ENCODE assay signal across 20 cellular contexts in genomic region chr11:45844822-45845573, GRCh38. TPM values are rescaled to one million over a fixed set of nuclear protein-coding genes. Genes with fewer than 3 reads are reported as not detected.
A peak's percentile ranks its signal among the peaks of the same experiment; 100 is the strongest.
DNase-seq lines count a peak whose midpoint lies in the region; ATAC-seq, FAIRE-seq and TF ChIP-seq lines count a peak whose summit lies in the region.
"Had no signal": no experiment of that assay in that cellular context is flagged by ENCODE, and none has a peak within 500 bp of the region (broad histone marks: within the 10 kb centered on the region; RNA-seq: fewer than 3 reads in every experiment).

No MANE protein-coding gene starts in this region.

- H3K27me3 ChIP-seq in liver (ENCODE audit: control insufficient read depth in 4 of 4, insufficient read depth in 4 of 4, low read length in 3 of 4) (no peaks in the 10 kb centered on the region), HepG2 (ENCODE audit: control insufficient read depth in 1 of 2, insufficient read depth in 2 of 2, low read length in 2 of 2) (no peaks in the 10 kb centered on the region; a peak in 1 of 5 replicates)

- no peak overlapping the region for H3K4me3 Mint-ChIP-seq in effector memory CD8-positive, alpha-beta T cell
- no peak overlapping the region for H3K4me3 Mint-ChIP-seq in type B pancreatic cell

- intact Hi-C loops in HepG2 (cut with micrococcal nuclease; ENCODE audit: unreplicated experiment): loop anchor here (5.0 to 10.0 kb wide), 3 partner anchors 77 to 282 kb away; partner anchors contain the start of gene LARGE2

- H3K9me3 ChIP-seq in liver (ENCODE audit: control insufficient read depth in 4 of 4, low read length in 3 of 4) (no peaks in the 10 kb centered on the region), HepG2 (ENCODE audit: low read length) (no peaks in the 10 kb centered on the region)
- H3K9me3 ChIP-seq: HAP-1, mucosa of descending colon, prostate gland had no signal

- BruUV-seq in HepG2 (replicated peaks; lab: Mats Ljungman, UMichigan): no TSS peak

- no peaks in the 10 kb centered on the region for H3K36me3 ChIP-seq in liver (ENCODE audit: control insufficient read depth in 4 of 4, insufficient read depth in 3 of 4, low read depth in 1 of 4, low read length in 3 of 4)
- H3K36me3 ChIP-seq in HepG2 (replicated peaks in 1 of 2; ENCODE audit: control insufficient read depth in 1 of 2, insufficient read depth in 2 of 2, low read length in 2 of 2): no peaks in the 10 kb centered on the region
- H3K36me3 ChIP-seq: HAP-1, prostate gland had no signal

- TF ChIP-seq EP300 in HepG2 (IDR thresholded peaks at IDR 0.05; ENCODE audit: low read depth in 2 of 2, low read length in 2 of 2): no peak
- TF ChIP-seq EP300 in HepG2 (CRISPR knock-in tag; IDR thresholded peaks at IDR 0.05; ENCODE audit: borderline replicate concordance): no peak

- TF ChIP-seq CTCF in liver (IDR thresholded peaks at IDR 0.05; ENCODE audit: low read depth, low read length, missing input control) (no peak), HepG2 (CRISPR knock-in tag; IDR thresholded peaks at IDR 0.05) (no peak), type B pancreatic cell (conservative IDR thresholded peaks at IDR 0.05) (no peak)

- no peak for TF ChIP-seq POLR2A in HepG2 (IDR thresholded peaks at IDR 0.05; ENCODE audit: insufficient read depth in 1 of 2, low read depth in 2 of 2, low read length in 2 of 2)

- H3K27ac Mint-ChIP-seq in effector memory CD8-positive, alpha-beta T cell: peak overlapping the region; percentile 91 to 97
- H3K27ac Mint-ChIP-seq in type B pancreatic cell: peak overlapping the region; percentile 23
- H3K27ac Mint-ChIP-seq: activated CD4-positive, alpha-beta T cell treated with anti-CD3 and anti-CD28 coated beads, Interleukin-2, amount 10 ng/mL, durations not matched to agents 24 days and 14 days; activated T-helper 1 cell treated with anti-CD3 and anti-CD28 coated beads, Interleukin-12 subunit alpha, Interleukin-12 subunit beta, Interleukin-2, Interleukin-4 antibody, amounts not matched to agents 30 ng/mL and 10 ng/mL and 1 ng/mL, durations not matched to agents 14 hours and 24 hours and 36 hours had no signal

- H3K4me3 ChIP-seq in liver (ENCODE audit: low read depth in 1 of 3, low read length in 3 of 3): no peak overlapping the region
- no peak overlapping the region for H3K4me3 ChIP-seq in HepG2 (replicated peaks in 1 of 3; ENCODE audit: insufficient read depth in 1 of 3, low read depth in 2 of 3, low read length in 3 of 3)
- H3K4me3 ChIP-seq: HAP-1, mucosa of descending colon, PC-9, prostate gland had no signal

- H3K9ac ChIP-seq in liver (ENCODE audit: low read depth in 1 of 2, low read length in 2 of 2) (no peak overlapping the region), HepG2 (ENCODE audit: insufficient read depth, low read depth, low read length) (no peak overlapping the region)

- TF ChIP-seq RAD21 in liver (IDR thresholded peaks at IDR 0.05): no peak
- no peak for TF ChIP-seq RAD21 in HepG2 (CRISPR knock-in tag; IDR thresholded peaks at IDR 0.05)

- POLR2A ChIA-PET in HepG2 (lab: Yijun Ruan, JAX): interaction anchor here (3.1 kb wide), 1 partner anchor 73 kb away, joined by 19 read pairs; the partner anchor contains the start of gene PEX16

- H3K79me2 ChIP-seq in HepG2 (ENCODE audit: insufficient read depth, low read length): peaks cover 18% of the 10 kb centered on the region

- peaks cover 34% of the 10 kb centered on the region for H3K36me3 Mint-ChIP-seq in effector memory CD8-positive, alpha-beta T cell (ENCODE audit: insufficient read depth)
- H3K36me3 Mint-ChIP-seq in type B pancreatic cell: no peaks in the 10 kb centered on the region

- no peaks in the 10 kb centered on the region for H3K9me3 Mint-ChIP-seq in effector memory CD8-positive, alpha-beta T cell
- H3K9me3 Mint-ChIP-seq in type B pancreatic cell: no peaks in the 10 kb centered on the region
- H3K9me3 Mint-ChIP-seq: activated CD4-positive, alpha-beta T cell treated with anti-CD3 and anti-CD28 coated beads, Interleukin-2, amount 10 ng/mL, durations not matched to agents 24 days and 14 days; activated T-helper 1 cell treated with anti-CD3 and anti-CD28 coated beads, Interleukin-12 subunit alpha, Interleukin-12 subunit beta, Interleukin-2, Interleukin-4 antibody, amounts not matched to agents 30 ng/mL and 10 ng/mL and 1 ng/mL, durations not matched to agents 14 hours and 24 hours and 36 hours had no signal

- DNase-seq in HepG2 (ENCODE audit: low spot score): no peak
- DNase-seq in OCI-M1 (lab: John Stamatoyannopoulos, UW): peak; percentile 18
- no peak for DNase-seq in effector memory CD8-positive, alpha-beta T cell
- DNase-seq in type B pancreatic cell (ENCODE audit: extremely low spot score, unreplicated experiment): no peak
- DNase-seq in NCI-H1436 treated with DMSO at 0.1 percent for 48 hours (lab: John Stamatoyannopoulos, UW): no peak
- no peak for DNase-seq in stimulated activated CD4-positive, alpha-beta T cell treated with anti-CD3 and anti-CD28 coated beads, Interleukin-15, amount 100 ng/mL, for 24 hours
- DNase-seq: activated CD4-positive, alpha-beta T cell treated with anti-CD3 and anti-CD28 coated beads, Interleukin-2, amount 10 ng/mL, durations not matched to agents 24 days and 14 days; activated naive CD4-positive, alpha-beta T cell treated with anti-CD3 and anti-CD28 coated beads, Interleukin-2, amount 50 U/mL, for 16 hours; islet precursor cell; mucosa of descending colon; NCI-H1417; PC-9; SHP77; stimulated activated CD8-positive, alpha-beta memory T cell treated with anti-CD3 and anti-CD28 coated beads, Interleukin-4, amount 100 ng/mL, for 48 hours had no signal

- H3K4me1 ChIP-seq in liver (ENCODE audit: control insufficient read depth in 4 of 4, insufficient read depth in 4 of 4, low read length in 3 of 4) (peaks cover 9 to 56% (median 41%) of the 10 kb centered on the region in 4 donors), HepG2 (ENCODE audit: insufficient read depth, low read length) (peaks cover 57% of the 10 kb centered on the region)

- peaks cover 4 to 7% of the 10 kb centered on the region in 2 donors for H3K27me3 Mint-ChIP-seq in effector memory CD8-positive, alpha-beta T cell
- H3K27me3 Mint-ChIP-seq in type B pancreatic cell: peaks cover 26% of the 10 kb centered on the region

- CTCF ChIA-PET in HepG2 (lab: Yijun Ruan, JAX; ENCODE audit: low intra/inter-chr PET ratio, low total read pairs): no interaction called here

- in situ Hi-C loops in HepG2 (cut with HindIII; ENCODE audit: extremely low pct_ligation_motif_present, low pct_unique_long_range_greater_than_20kb): no loop called here

- H2AFZ ChIP-seq in HepG2 (ENCODE audit: low read length): no peak overlapping the region
- H2AFZ ChIP-seq: PC-9 had no signal

- no peak for FAIRE-seq in HepG2 (lab: Jason Lieb, UNC)

- no peak overlapping the region for H3K4me2 ChIP-seq in HepG2 (ENCODE audit: low read depth, low read length)
- H3K4me2 ChIP-seq: PC-9 had no signal

- H3K27ac ChIP-seq in liver (ENCODE audit: low read depth in 1 of 2, low read length in 2 of 2) (peak overlapping the region; percentile 48 to 82), HepG2 (ENCODE audit: extremely low read length, insufficient read depth, low read length) (no peak overlapping the region)
- H3K27ac ChIP-seq: HL-60, PC-9 had no signal

- no peak for ATAC-seq in HepG2
- ATAC-seq in effector memory CD8-positive, alpha-beta T cell (replicated peaks): no peak
- no peak for ATAC-seq in GM19455 (IDR thresholded peaks at IDR 0.05; ENCODE audit: unreplicated experiment)
- ATAC-seq: mucosa of descending colon had no signal

- WGBS in liver: 39% methylated on average over 3 of the region's 3 CpGs
- 28% methylated on average over 3 of the region's 3 CpGs for WGBS in HepG2 (ENCODE audit: low lambda C conversion rate)

- peaks cover 28 to 32% of the 10 kb centered on the region in 2 donors for H3K4me1 Mint-ChIP-seq in effector memory CD8-positive, alpha-beta T cell (ENCODE audit: low read depth in 2 of 2)
- peaks cover 18% of the 10 kb centered on the region for H3K4me1 Mint-ChIP-seq in type B pancreatic cell (ENCODE audit: unreplicated experiment)

- H4K20me1 ChIP-seq in HepG2 (ENCODE audit: insufficient read depth, low read length): peaks cover 22% of the 10 kb centered on the region

RNA-seq across cellular contexts. Expression of gene CRY2, which starts 2.3 kb away (rescaled TPM):
- 10 to 100 TPM; 16.7 to 72.9 TPM for total RNA-seq in liver
- 10 to 100 TPM; 18.2 to 47.9 TPM for polyA plus RNA-seq in liver
- total RNA-seq in HepG2 (2016; rRNA removed; fragmentation: Illumina TruSeq; extraction: Trizol): 8.8 and 12.2 TPM in 2 replicates
- 8.5 and 9.2 TPM in 2 replicates for total RNA-seq in HepG2 (2016; cell fraction: cytosol; rRNA removed; fragmentation: Illumina TruSeq; extraction: Trizol; ENCODE audit: low read depth)
- total RNA-seq in HepG2 (2016; cell fraction: insoluble cytoplasmic fraction; rRNA removed; fragmentation: Illumina TruSeq; extraction: Trizol): 7.8 and 11.7 TPM in 2 replicates
- 7.7 and 7.9 TPM in 2 replicates for total RNA-seq in HepG2 (2016; cell fraction: membrane; rRNA removed; fragmentation: Illumina TruSeq; extraction: Trizol)
- 14.4 and 18.4 TPM in 2 replicates for total RNA-seq in HepG2 (2016; cell fraction: nucleus; rRNA removed; fragmentation: Illumina TruSeq; extraction: Trizol)
- 10.0 and 10.1 TPM in 2 replicates for polyA plus RNA-seq in HepG2 (2011; rRNA removed)
- 4.5 and 4.8 TPM in 2 replicates for polyA plus RNA-seq in HepG2 (2011; cell fraction: cytosol; rRNA removed)
- 42.1 and 49.3 TPM in 2 replicates for polyA plus RNA-seq in HepG2 (2011; cell fraction: nucleus; rRNA removed)
- 8.4 and 8.8 TPM in 2 replicates for polyA plus RNA-seq in HepG2 (2012)
- polyA plus RNA-seq in HepG2 (2016; cell fraction: cytosol; fragmentation: Illumina TruSeq; extraction: Trizol; ENCODE audit: low read depth): 0.70 and 0.83 TPM in 2 replicates
- 6.0 and 7.6 TPM in 2 replicates for polyA plus RNA-seq in HepG2 (2016; cell fraction: insoluble cytoplasmic fraction; fragmentation: Illumina TruSeq; extraction: Trizol; ENCODE audit: low read depth)
- polyA plus RNA-seq in HepG2 (2016; cell fraction: membrane; fragmentation: Illumina TruSeq; extraction: Trizol; ENCODE audit: low read depth): 1.9 and 2.1 TPM in 2 replicates
- 27.9 and 28.8 TPM in 2 replicates for polyA plus RNA-seq in HepG2 (2016; cell fraction: nucleus; fragmentation: Illumina TruSeq; extraction: Trizol; ENCODE audit: insufficient read depth, low read depth)
- 28.6 and 30.6 TPM in 2 replicates for polyA minus RNA-seq in HepG2 (2011; rRNA and poly(A)+ RNA removed; ENCODE audit: low replicate concordance)
- polyA minus RNA-seq in HepG2 (2011; cell fraction: cytosol; rRNA and poly(A)+ RNA removed): 7.2 and 7.8 TPM in 2 replicates
- polyA minus RNA-seq in HepG2 (2011; cell fraction: nucleus; rRNA and poly(A)+ RNA removed): 25.4 and 26.0 TPM in 2 replicates
- 27.7 and 37.0 TPM in 2 replicates for total RNA-seq in type B pancreatic cell (ENCODE audit: low replicate concordance)

RNA-seq across cellular contexts. Expression of gene SLC35C1, which starts 40.0 kb away (rescaled TPM):
- total RNA-seq in liver: 10 to 100 TPM in 1 of 2 donors, 1 to 10 TPM in 1; 2.5 to 36.5 TPM
- polyA plus RNA-seq in liver: 10 to 100 TPM; 55.8 to 82.0 TPM
- 6.1 and 7.0 TPM in 2 replicates for total RNA-seq in HepG2 (2016; rRNA removed; fragmentation: Illumina TruSeq; extraction: Trizol)
- 2.8 and 3.3 TPM in 2 replicates for total RNA-seq in HepG2 (2016; cell fraction: cytosol; rRNA removed; fragmentation: Illumina TruSeq; extraction: Trizol; ENCODE audit: low read depth)
- total RNA-seq in HepG2 (2016; cell fraction: insoluble cytoplasmic fraction; rRNA removed; fragmentation: Illumina TruSeq; extraction: Trizol): 5.8 and 7.5 TPM in 2 replicates
- 9.9 and 10.1 TPM in 2 replicates for total RNA-seq in HepG2 (2016; cell fraction: membrane; rRNA removed; fragmentation: Illumina TruSeq; extraction: Trizol)
- total RNA-seq in HepG2 (2016; cell fraction: nucleus; rRNA removed; fragmentation: Illumina TruSeq; extraction: Trizol): 8.9 and 10.1 TPM in 2 replicates
- 2.6 and 2.9 TPM in 2 replicates for polyA plus RNA-seq in HepG2 (2011; rRNA removed)
- polyA plus RNA-seq in HepG2 (2011; cell fraction: cytosol; rRNA removed): 1.8 and 3.3 TPM in 2 replicates
- 5.3 and 6.1 TPM in 2 replicates for polyA plus RNA-seq in HepG2 (2011; cell fraction: nucleus; rRNA removed)
- polyA plus RNA-seq in HepG2 (2012): 5.5 and 7.2 TPM in 2 replicates
- polyA plus RNA-seq in HepG2 (2016; cell fraction: cytosol; fragmentation: Illumina TruSeq; extraction: Trizol; ENCODE audit: low read depth): 4.4 and 5.2 TPM in 2 replicates
- 8.6 and 9.4 TPM in 2 replicates for polyA plus RNA-seq in HepG2 (2016; cell fraction: insoluble cytoplasmic fraction; fragmentation: Illumina TruSeq; extraction: Trizol; ENCODE audit: low read depth)
- polyA plus RNA-seq in HepG2 (2016; cell fraction: membrane; fragmentation: Illumina TruSeq; extraction: Trizol; ENCODE audit: low read depth): 10.8 and 11.1 TPM in 2 replicates
- polyA plus RNA-seq in HepG2 (2016; cell fraction: nucleus; fragmentation: Illumina TruSeq; extraction: Trizol; ENCODE audit: insufficient read depth, low read depth): 11.8 and 12.4 TPM in 2 replicates
- polyA minus RNA-seq in HepG2 (2011; rRNA and poly(A)+ RNA removed; ENCODE audit: low replicate concordance): 22.9 and 26.1 TPM in 2 replicates
- polyA minus RNA-seq in HepG2 (2011; cell fraction: cytosol; rRNA and poly(A)+ RNA removed): 6.5 and 8.0 TPM in 2 replicates
- polyA minus RNA-seq in HepG2 (2011; cell fraction: nucleus; rRNA and poly(A)+ RNA removed): 3.4 and 5.5 TPM in 2 replicates
- total RNA-seq in type B pancreatic cell (ENCODE audit: low replicate concordance): 19.5 and 26.0 TPM in 2 replicates

RNA-seq across cellular contexts. Expression of gene MAPK8IP1, which starts 40.5 kb away (rescaled TPM):
- total RNA-seq in liver: 1 to 10 TPM in 1 of 2 donors, under 1 TPM in 1; 0.89 to 1.8 TPM
- polyA plus RNA-seq in liver: 1 to 10 TPM in 1 of 2 donors, under 1 TPM in 1; 0.78 to 2.7 TPM
- 3.0 and 4.2 TPM in 2 replicates for total RNA-seq in HepG2 (2016; rRNA removed; fragmentation: Illumina TruSeq; extraction: Trizol)
- total RNA-seq in HepG2 (2016; cell fraction: cytosol; rRNA removed; fragmentation: Illumina TruSeq; extraction: Trizol; ENCODE audit: low read depth): 1.8 and 1.9 TPM in 2 replicates
- total RNA-seq in HepG2 (2016; cell fraction: insoluble cytoplasmic fraction; rRNA removed; fragmentation: Illumina TruSeq; extraction: Trizol): 4.1 and 4.2 TPM in 2 replicates
- 4.9 and 5.4 TPM in 2 replicates for total RNA-seq in HepG2 (2016; cell fraction: membrane; rRNA removed; fragmentation: Illumina TruSeq; extraction: Trizol)
- 2.2 and 2.8 TPM in 2 replicates for total RNA-seq in HepG2 (2016; cell fraction: nucleus; rRNA removed; fragmentation: Illumina TruSeq; extraction: Trizol)
- 2.2 and 3.1 TPM in 2 replicates for polyA plus RNA-seq in HepG2 (2011; rRNA removed)
- 2.2 and 3.1 TPM in 2 replicates for polyA plus RNA-seq in HepG2 (2011; cell fraction: cytosol; rRNA removed)
- 5.3 and 6.8 TPM in 2 replicates for polyA plus RNA-seq in HepG2 (2011; cell fraction: nucleus; rRNA removed)
- polyA plus RNA-seq in HepG2 (2012): 1.2 and 1.9 TPM in 2 replicates
- 2.5 and 2.9 TPM in 2 replicates for polyA plus RNA-seq in HepG2 (2016; cell fraction: cytosol; fragmentation: Illumina TruSeq; extraction: Trizol; ENCODE audit: low read depth)
- 4.7 and 5.0 TPM in 2 replicates for polyA plus RNA-seq in HepG2 (2016; cell fraction: insoluble cytoplasmic fraction; fragmentation: Illumina TruSeq; extraction: Trizol; ENCODE audit: low read depth)
- 5.4 and 6.2 TPM in 2 replicates for polyA plus RNA-seq in HepG2 (2016; cell fraction: membrane; fragmentation: Illumina TruSeq; extraction: Trizol; ENCODE audit: low read depth)
- 5.6 and 7.4 TPM in 2 replicates for polyA plus RNA-seq in HepG2 (2016; cell fraction: nucleus; fragmentation: Illumina TruSeq; extraction: Trizol; ENCODE audit: insufficient read depth, low read depth)
- 1.2 and 6.3 TPM in 2 replicates for polyA minus RNA-seq in HepG2 (2011; rRNA and poly(A)+ RNA removed; ENCODE audit: low replicate concordance)
- 2.4 TPM in 2 replicates for polyA minus RNA-seq in HepG2 (2011; cell fraction: cytosol; rRNA and poly(A)+ RNA removed)
- polyA minus RNA-seq in HepG2 (2011; cell fraction: nucleus; rRNA and poly(A)+ RNA removed): 1.2 TPM in 2 replicates
- 23.7 and 24.4 TPM in 2 replicates for total RNA-seq in type B pancreatic cell (ENCODE audit: low replicate concordance)
